21 cellular contexts compared by ENCODE assay signal in genomic region chr2:39732492-39732891, GRCh38. TPM values are rescaled to one million over a fixed set of nuclear protein-coding genes. Genes with fewer than 3 reads are reported as not detected.
A peak's percentile ranks its signal among the peaks of the same experiment; 100 is the strongest.
DNase-seq lines count a peak whose midpoint lies in the region; ATAC-seq, FAIRE-seq and TF ChIP-seq lines count a peak whose summit lies in the region.
"Had no signal": no experiment of that assay in that cellular context is flagged by ENCODE, and none has a peak within 500 bp of the region (broad histone marks: within the 10 kb centered on the region; RNA-seq: fewer than 3 reads in every experiment).

No MANE protein-coding gene starts in this region.

- TF ChIP-seq POLR2A in GM12878 (IDR thresholded peaks at IDR 0.05; ENCODE audit: low read depth, low read length) (peak; percentile 13; the same call in 1 of the 2 replicates), HepG2 (IDR thresholded peaks at IDR 0.05; ENCODE audit: insufficient read depth in 1 of 2, low read depth in 2 of 2, low read length in 2 of 2) (no peak)

- 100% methylated on average over 1 of the region's 1 CpG for WGBS in GM12878 (ENCODE audit: insufficient coverage, insufficient replicate concordance, low lambda C conversion rate, missing lambda C conversion rate)
- WGBS in HepG2 (ENCODE audit: low lambda C conversion rate) = 100% methylated on average over 1 of the region's 1 CpG

- no peak for TF ChIP-seq CTCF in GM12878 (IDR thresholded peaks at IDR 0.05 in 2 of 3, conservative IDR thresholded peaks at IDR 0.05 in 1 of 3; ENCODE audit: control insufficient read depth in 2 of 3, extremely low read depth in 1 of 3, insufficient read depth in 1 of 3, low read depth in 3 of 3, low read length in 3 of 3)
- TF ChIP-seq CTCF in HepG2 (CRISPR knock-in tag; IDR thresholded peaks at IDR 0.05) = no peak

- CTCF ChIA-PET in GM12878 (lab: Yijun Ruan, JAX) (interaction anchor here (0.8 to 8.2 kb wide), 6 partner anchors 10 to 353 kb away, joined by 3 to 145 read pairs (median 13); no protein-coding TSS in a partner anchor), HepG2 (lab: Yijun Ruan, JAX; ENCODE audit: low intra/inter-chr PET ratio, low total read pairs) (no interaction called here)

- POLR2A ChIA-PET in GM12878 (lab: Charles Lee) (no interaction called here), HepG2 (lab: Yijun Ruan, JAX) (interaction anchor here (1.2 kb wide), 1 partner anchor 42 kb away, joined by 3 read pairs; no protein-coding TSS in a partner anchor)

- H3K79me2 ChIP-seq in GM12878 (ENCODE audit: control insufficient read depth, insufficient read depth, low read length) (no peaks in the 10 kb centered on the region), HepG2 (ENCODE audit: insufficient read depth, low read length) (no peaks in the 10 kb centered on the region)

- H3K27me3 ChIP-seq in GM12878 (replicated peaks in 1 of 2; ENCODE audit: control insufficient read depth in 2 of 2, insufficient read depth in 2 of 2, low read length in 1 of 2) (no peaks in the 10 kb centered on the region), HepG2 (ENCODE audit: control insufficient read depth in 1 of 2, insufficient read depth in 2 of 2, low read length in 2 of 2) (no peaks in the 10 kb centered on the region)
- H3K27me3 ChIP-seq: ovary had no signal

- H3K27ac ChIP-seq in GM12878 (ENCODE audit: control insufficient read depth, insufficient read depth) (no peak overlapping the region), HepG2 (ENCODE audit: extremely low read length, insufficient read depth, low read length) (no peak overlapping the region)
- H3K27ac ChIP-seq: KMS-11, ovary had no signal

- SMC1A ChIA-PET in GM12878 (lab: Charles Lee; ENCODE audit: uncharacterized antibody, unreplicated experiment) = interaction anchor here (6.7 kb wide), 1 partner anchor 354 kb away, joined by 63 read pairs; no protein-coding TSS in a partner anchor

- H3K9ac ChIP-seq in GM12878 (ENCODE audit: control insufficient read depth, insufficient read depth, low read length) = no peak overlapping the region
- no peak overlapping the region for H3K9ac ChIP-seq in HepG2 (ENCODE audit: insufficient read depth, low read depth, low read length)
- H3K9ac ChIP-seq: KMS-11, SK-N-SH had no signal

- BruUV-seq in GM12878 (replicated peaks; lab: Mats Ljungman, UMichigan) = no TSS peak
- BruUV-seq in HepG2 (replicated peaks; lab: Mats Ljungman, UMichigan) = no TSS peak

- H4K20me1 ChIP-seq in GM12878 (ENCODE audit: control insufficient read depth, insufficient read depth) (no peaks in the 10 kb centered on the region), HepG2 (ENCODE audit: insufficient read depth, low read length) (no peaks in the 10 kb centered on the region)

- no peaks in the 10 kb centered on the region for H3K4me1 ChIP-seq in GM12878 (ENCODE audit: control insufficient read depth, insufficient read depth, low read length)
- no peaks in the 10 kb centered on the region for H3K4me1 ChIP-seq in HepG2 (ENCODE audit: insufficient read depth, low read length)

- in situ Hi-C loops in GM12878 (cut with MboI) = loop anchor here (25.0 kb wide), 1 partner anchor 670 kb away; no protein-coding TSS in a partner anchor
- in situ Hi-C loops in HepG2 (cut with HindIII; ENCODE audit: extremely low pct_ligation_motif_present, low pct_unique_long_range_greater_than_20kb) = loop anchor here (5.0 kb wide), 1 partner anchor 350 kb away; no protein-coding TSS in a partner anchor

- TF ChIP-seq EP300 in GM12878 (IDR thresholded peaks at IDR 0.05; ENCODE audit: borderline replicate concordance in 1 of 2, control insufficient read depth in 1 of 2, low read depth in 2 of 2, low read length in 2 of 2) = no peak
- no peak for TF ChIP-seq EP300 in HepG2 (IDR thresholded peaks at IDR 0.05; ENCODE audit: low read depth in 2 of 2, low read length in 2 of 2)
- TF ChIP-seq EP300 in HepG2 (CRISPR knock-in tag; IDR thresholded peaks at IDR 0.05; ENCODE audit: borderline replicate concordance) = no peak

- no peak overlapping the region for H3K4me3 ChIP-seq in GM12878
- H3K4me3 ChIP-seq in HepG2 (replicated peaks in 1 of 3; ENCODE audit: insufficient read depth in 1 of 3, low read depth in 2 of 3, low read length in 3 of 3) = no peak overlapping the region
- H3K4me3 ChIP-seq: ovary had no signal

- H3K4me2 ChIP-seq in GM12878 (ENCODE audit: control insufficient read depth, insufficient read depth) (no peak overlapping the region), HepG2 (ENCODE audit: low read depth, low read length) (no peak overlapping the region)
- H3K4me2 ChIP-seq: KMS-11, SK-N-SH had no signal

- H3K9me3 ChIP-seq in GM12878 (replicated peaks; ENCODE audit: control insufficient read depth, insufficient read depth, low read length) (no peaks in the 10 kb centered on the region), HepG2 (ENCODE audit: low read length) (no peaks in the 10 kb centered on the region)
- H3K9me3 ChIP-seq: ovary, SK-N-SH had no signal

- no peak for TF ChIP-seq RAD21 in GM12878 (IDR thresholded peaks at IDR 0.05; ENCODE audit: insufficient read depth, low read depth, low read length)
- TF ChIP-seq RAD21 in HepG2 (CRISPR knock-in tag; IDR thresholded peaks at IDR 0.05) = no peak

- H2AFZ ChIP-seq in GM12878 (ENCODE audit: control insufficient read depth, low read depth, low read length) (no peak overlapping the region), HepG2 (ENCODE audit: low read length) (no peak overlapping the region)

- FAIRE-seq in GM12878 (lab: Jason Lieb, UNC) (no peak), HepG2 (lab: Jason Lieb, UNC) (no peak)
- FAIRE-seq: GM12891, H1 had no signal

- intact Hi-C loops in GM12878 (cut with micrococcal nuclease; ENCODE audit: unreplicated experiment) (loop anchor here (5.0 kb wide), 1 partner anchor 665 kb away; no protein-coding TSS in a partner anchor), HepG2 (cut with micrococcal nuclease; ENCODE audit: unreplicated experiment) (no loop called here)

- peaks cover 2 to 14% of the 10 kb centered on the region in 2 experiments for H3K36me3 ChIP-seq in GM12878 (ENCODE audit: control insufficient read depth in 2 of 2, insufficient read depth in 2 of 2, low read length in 1 of 2)
- peaks cover 8 to 32% of the 10 kb centered on the region in 2 experiments for H3K36me3 ChIP-seq in HepG2 (replicated peaks in 1 of 2; ENCODE audit: control insufficient read depth in 1 of 2, insufficient read depth in 2 of 2, low read length in 2 of 2)
- H3K36me3 ChIP-seq: ovary had no signal

- ATAC-seq in GM12878 = no peak
- peak; percentile 10; the same call in 2 of the 3 replicates for ATAC-seq in HepG2
- no peak for ATAC-seq in HG03159 (IDR thresholded peaks at IDR 0.05; ENCODE audit: unreplicated experiment)
- ATAC-seq: Panc1, sciatic nerve, WTC11 had no signal

- DNase-seq in DMS79 treated with DMSO at 0.1 percent for 48 hours (lab: John Stamatoyannopoulos, UW) = peak; percentile 35
- DNase-seq in DMS79 (lab: John Stamatoyannopoulos, UW) = no peak
- peak; percentile 51 for DNase-seq in NCI-H1105 treated with DMSO at 0.1 percent for 48 hours (lab: John Stamatoyannopoulos, UW)
- DNase-seq in GM12878 (ENCODE audit: low read depth, low spot score) = no peak
- DNase-seq in HepG2 (ENCODE audit: low spot score) = no peak
- no peak for DNase-seq in stimulated activated CD4-positive, alpha-beta T cell treated with anti-CD3 and anti-CD28 coated beads, Interleukin-1b, Interleukin-23, amount 100 ng/mL, for 48 hours
- DNase-seq in HK-2 (ENCODE audit: unreplicated experiment) = no peak
- DNase-seq: activated CD4-positive, alpha-beta memory T cell treated with anti-CD3 and anti-CD28 coated beads for 36 hours; activated naive CD4-positive, alpha-beta T cell treated with Interleukin-2 at 50 U/mL for 16 hours; effector CD4-positive, alpha-beta T cell; mesendoderm; NCI-H1092; ovary; SK-N-SH had no signal

- RAD21 ChIA-PET in GM12878 (lab: Charles Lee; ENCODE audit: unreplicated experiment) = no interaction called here

RNA-seq across cellular contexts. Expression of gene THUMPD2, which starts 46.6 kb away (rescaled TPM):
- 45.6 and 47.7 TPM in 2 replicates for total RNA-seq in GM12878 (2013; cell fraction: nucleolus; rRNA removed)
- total RNA-seq in GM12878 (2014; rRNA removed) (13.7 and 17.8 TPM in 2 replicates), GM12878 (2014; rRNA removed; fragmentation: Illumina TruSeq; extraction: Trizol) (18.3 and 19.7 TPM in 2 replicates), GM12878 (2021) (10.3 and 10.7 TPM in 2 replicates), HepG2 (2016; rRNA removed; fragmentation: Illumina TruSeq; extraction: Trizol) (15.6 and 21.2 TPM in 2 replicates)
- polyA plus RNA-seq in GM12878 (2011; ENCODE audit: low read depth) = 10.2 TPM
- polyA plus RNA-seq in GM12878 (2011; rRNA removed) (19.3 and 28.5 TPM in 2 replicates), GM12878 (2014; fragmentation: Illumina TruSeq; extraction: Trizol) (17.3 and 23.4 TPM in 2 replicates), GM12878 (2014; fragmentation: Nextera tagmentation; extraction: Ambion mirVana) (1 to 10 TPM; 6.7 to 9.4 TPM), GM12878 (2014; rRNA removed) (13.6 and 17.0 TPM in 2 replicates), GM12878 (2016; fragmentation: Nextera tagmentation; extraction: Ambion mirVana) (10 to 100 TPM; 12.3 to 14.0 TPM), HepG2 (2011; rRNA removed) (11.8 and 12.2 TPM in 2 replicates)
- polyA plus RNA-seq in GM12878 (2011; cell fraction: cytosol; rRNA removed) = 5.6 and 6.5 TPM in 2 replicates
- 15.4 and 17.9 TPM in 2 replicates for polyA plus RNA-seq in GM12878 (2011; cell fraction: nucleus; rRNA removed)
- 11.7 and 12.6 TPM in 2 replicates for polyA plus RNA-seq in GM12878 (2012)
- polyA minus RNA-seq in GM12878 (2011; rRNA and poly(A)+ RNA removed) = 9.0 and 12.3 TPM in 2 replicates
- 1.3 and 5.1 TPM in 2 replicates for polyA minus RNA-seq in GM12878 (2011; cell fraction: cytosol; rRNA and poly(A)+ RNA removed)
- polyA minus RNA-seq in GM12878 (2011; cell fraction: nucleus; rRNA and poly(A)+ RNA removed) = 30.3 and 30.7 TPM in 2 replicates
- total RNA-seq in HepG2 (2016; cell fraction: cytosol; rRNA removed; fragmentation: Illumina TruSeq; extraction: Trizol; ENCODE audit: low read depth) = 5.0 and 7.1 TPM in 2 replicates
- total RNA-seq in HepG2 (2016; cell fraction: insoluble cytoplasmic fraction; rRNA removed; fragmentation: Illumina TruSeq; extraction: Trizol) = 18.0 and 20.6 TPM in 2 replicates
- 7.0 and 9.7 TPM in 2 replicates for total RNA-seq in HepG2 (2016; cell fraction: membrane; rRNA removed; fragmentation: Illumina TruSeq; extraction: Trizol)
- total RNA-seq in HepG2 (2016; cell fraction: nucleus; rRNA removed; fragmentation: Illumina TruSeq; extraction: Trizol) = 25.7 and 29.0 TPM in 2 replicates
- 4.0 and 5.9 TPM in 2 replicates for polyA plus RNA-seq in HepG2 (2011; cell fraction: cytosol; rRNA removed)
- polyA plus RNA-seq in HepG2 (2011; cell fraction: nucleus; rRNA removed) = 11.5 and 14.3 TPM in 2 replicates
- polyA plus RNA-seq in HepG2 (2012) = 11.8 and 15.7 TPM in 2 replicates
- 2.6 and 2.8 TPM in 2 replicates for polyA plus RNA-seq in HepG2 (2016; cell fraction: cytosol; fragmentation: Illumina TruSeq; extraction: Trizol; ENCODE audit: low read depth)
- polyA plus RNA-seq in HepG2 (2016; cell fraction: insoluble cytoplasmic fraction; fragmentation: Illumina TruSeq; extraction: Trizol; ENCODE audit: low read depth) = 20.7 and 21.6 TPM in 2 replicates
- 4.4 and 5.0 TPM in 2 replicates for polyA plus RNA-seq in HepG2 (2016; cell fraction: membrane; fragmentation: Illumina TruSeq; extraction: Trizol; ENCODE audit: low read depth)
- 29.8 and 30.6 TPM in 2 replicates for polyA plus RNA-seq in HepG2 (2016; cell fraction: nucleus; fragmentation: Illumina TruSeq; extraction: Trizol; ENCODE audit: insufficient read depth, low read depth)
- polyA minus RNA-seq in HepG2 (2011; rRNA and poly(A)+ RNA removed; ENCODE audit: low replicate concordance) = 5.8 and 11.7 TPM in 2 replicates
- 2.6 and 4.5 TPM in 2 replicates for polyA minus RNA-seq in HepG2 (2011; cell fraction: cytosol; rRNA and poly(A)+ RNA removed)
- polyA minus RNA-seq in HepG2 (2011; cell fraction: nucleus; rRNA and poly(A)+ RNA removed) = 34.9 and 67.8 TPM in 2 replicates

Comparison
In these comparisons a context has a peak if more than half of its experiments do, and no peak if none do; other contexts are left out.
1. DNase-seq: peak in DMS79 treated with DMSO at 0.1 percent for 48 hours (single experiment) and NCI-H1105 treated with DMSO at 0.1 percent for 48 hours (single experiment); none in DMS79 (single experiment), GM12878 (single experiment), HepG2 (single experiment), stimulated activated CD4-positive, alpha-beta T cell treated with anti-CD3 and anti-CD28 coated beads, Interleukin-1b, Interleukin-23, amount 100 ng/mL, for 48 hours (single experiment) and HK-2 (single experiment).